ENCODE assay signal across 2 cellular contexts in the genomic region with DNA sequence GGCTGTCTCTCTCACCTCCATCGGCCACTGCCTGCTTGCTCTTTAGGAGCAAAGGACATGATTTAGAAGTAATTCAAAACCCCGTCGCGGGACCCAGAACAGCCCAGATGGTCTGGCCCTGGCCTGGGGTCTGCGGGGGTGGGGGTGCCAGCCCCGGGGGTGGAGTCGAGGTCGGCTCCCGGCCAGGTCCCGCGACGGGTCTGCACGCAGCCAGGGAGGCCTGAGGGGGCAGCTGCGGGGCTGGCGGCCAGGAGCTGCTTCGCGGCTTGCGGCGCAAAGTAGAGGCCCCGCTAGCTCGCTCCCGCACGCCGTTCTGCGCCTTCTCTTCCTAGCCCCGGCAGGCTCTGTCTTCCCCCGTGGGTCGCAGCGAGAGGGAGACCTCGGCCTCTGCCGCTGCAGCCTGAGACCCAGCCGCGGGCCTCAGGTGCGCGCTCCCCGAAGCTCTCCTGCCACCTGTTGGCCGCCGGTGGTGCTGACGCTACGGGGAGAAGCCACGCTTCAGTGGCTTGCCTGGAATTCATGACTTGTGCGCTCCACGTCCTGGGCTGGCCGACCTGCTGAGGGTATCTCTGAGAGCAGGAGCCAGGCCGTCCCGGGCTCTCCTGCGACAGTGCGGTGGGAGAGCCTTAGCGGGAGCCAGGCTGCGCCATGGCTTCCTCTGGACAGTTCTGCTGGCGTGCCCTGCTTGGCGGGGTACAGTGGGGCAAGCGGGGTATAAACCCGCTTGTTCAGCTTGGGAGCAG.
TF ChIP-seq lines count a peak whose summit lies in the region.

No MANE protein-coding gene starts in this region.

TF ChIP-seq in HEK293, 187 proteins besides CTCF, POLR2A, EP300 and RAD21 (continued from another document and continues in another):
- TF ChIP-seq, protein P1, sequence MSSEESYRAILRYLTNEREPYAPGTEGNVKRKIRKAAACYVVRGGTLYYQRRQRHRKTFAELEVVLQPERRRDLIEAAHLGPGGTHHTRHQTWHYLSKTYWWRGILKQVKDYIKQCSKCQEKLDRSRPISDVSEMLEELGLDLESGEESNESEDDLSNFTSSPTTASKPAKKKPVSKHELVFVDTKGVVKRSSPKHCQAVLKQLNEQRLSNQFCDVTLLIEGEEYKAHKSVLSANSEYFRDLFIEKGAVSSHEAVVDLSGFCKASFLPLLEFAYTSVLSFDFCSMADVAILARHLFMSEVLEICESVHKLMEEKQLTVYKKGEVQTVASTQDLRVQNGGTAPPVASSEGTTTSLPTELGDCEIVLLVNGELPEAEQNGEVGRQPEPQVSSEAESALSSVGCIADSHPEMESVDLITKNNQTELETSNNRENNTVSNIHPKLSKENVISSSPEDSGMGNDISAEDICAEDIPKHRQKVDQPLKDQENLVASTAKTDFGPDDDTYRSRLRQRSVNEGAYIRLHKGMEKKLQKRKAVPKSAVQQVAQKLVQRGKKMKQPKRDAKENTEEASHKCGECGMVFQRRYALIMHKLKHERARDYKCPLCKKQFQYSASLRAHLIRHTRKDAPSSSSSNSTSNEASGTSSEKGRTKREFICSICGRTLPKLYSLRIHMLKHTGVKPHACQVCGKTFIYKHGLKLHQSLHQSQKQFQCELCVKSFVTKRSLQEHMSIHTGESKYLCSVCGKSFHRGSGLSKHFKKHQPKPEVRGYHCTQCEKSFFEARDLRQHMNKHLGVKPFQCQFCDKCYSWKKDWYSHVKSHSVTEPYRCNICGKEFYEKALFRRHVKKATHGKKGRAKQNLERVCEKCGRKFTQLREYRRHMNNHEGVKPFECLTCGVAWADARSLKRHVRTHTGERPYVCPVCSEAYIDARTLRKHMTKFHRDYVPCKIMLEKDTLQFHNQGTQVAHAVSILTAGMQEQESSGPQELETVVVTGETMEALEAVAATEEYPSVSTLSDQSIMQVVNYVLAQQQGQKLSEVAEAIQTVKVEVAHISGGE (tag by site-specific recombination; conservative IDR thresholded peaks at IDR 0.05; ENCODE audit: low read depth) = no peak
- TF ChIP-seq ZNF623 (tag by site-specific recombination; IDR thresholded peaks at IDR 0.05) (no peak), ZNF677 (tag by site-specific recombination; IDR thresholded peaks at IDR 0.05) (no peak), ZNF23 (tag by site-specific recombination; IDR thresholded peaks at IDR 0.05; ENCODE audit: borderline replicate concordance) (no peak), TCF7L2 (IDR thresholded peaks at IDR 0.05; ENCODE audit: borderline replicate concordance, low read depth, low read length) (no peak), ZNF548 (tag by site-specific recombination; IDR thresholded peaks at IDR 0.05) (no peak), ZNF211 (tag by site-specific recombination; IDR thresholded peaks at IDR 0.05; ENCODE audit: low read depth) (no peak), ZNF416 (tag by site-specific recombination; IDR thresholded peaks at IDR 0.05) (no peak), ZNF473 (tag by site-specific recombination; IDR thresholded peaks at IDR 0.05) (no peak), BCL11B (tag by site-specific recombination; IDR thresholded peaks at IDR 0.05; ENCODE audit: low read depth) (peak; percentile 72; the same call in 1 of the 2 replicates), ZNF155 (tag by site-specific recombination; IDR thresholded peaks at IDR 0.05) (no peak), ZNF654 (tag by site-specific recombination; IDR thresholded peaks at IDR 0.05; ENCODE audit: low read depth) (peak; percentile 84)
- TF ChIP-seq, protein P2, sequence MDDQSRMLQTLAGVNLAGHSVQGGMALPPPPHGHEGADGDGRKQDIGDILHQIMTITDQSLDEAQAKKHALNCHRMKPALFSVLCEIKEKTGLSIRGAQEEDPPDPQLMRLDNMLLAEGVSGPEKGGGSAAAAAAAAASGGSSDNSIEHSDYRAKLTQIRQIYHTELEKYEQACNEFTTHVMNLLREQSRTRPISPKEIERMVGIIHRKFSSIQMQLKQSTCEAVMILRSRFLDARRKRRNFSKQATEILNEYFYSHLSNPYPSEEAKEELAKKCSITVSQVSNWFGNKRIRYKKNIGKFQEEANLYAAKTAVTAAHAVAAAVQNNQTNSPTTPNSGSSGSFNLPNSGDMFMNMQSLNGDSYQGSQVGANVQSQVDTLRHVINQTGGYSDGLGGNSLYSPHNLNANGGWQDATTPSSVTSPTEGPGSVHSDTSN (CRISPR knock-in tag; IDR thresholded peaks at IDR 0.05) = 0 out of 2 replicates have a peak, but pooled peaks have one; percentile 77
- TF ChIP-seq, protein P3, sequence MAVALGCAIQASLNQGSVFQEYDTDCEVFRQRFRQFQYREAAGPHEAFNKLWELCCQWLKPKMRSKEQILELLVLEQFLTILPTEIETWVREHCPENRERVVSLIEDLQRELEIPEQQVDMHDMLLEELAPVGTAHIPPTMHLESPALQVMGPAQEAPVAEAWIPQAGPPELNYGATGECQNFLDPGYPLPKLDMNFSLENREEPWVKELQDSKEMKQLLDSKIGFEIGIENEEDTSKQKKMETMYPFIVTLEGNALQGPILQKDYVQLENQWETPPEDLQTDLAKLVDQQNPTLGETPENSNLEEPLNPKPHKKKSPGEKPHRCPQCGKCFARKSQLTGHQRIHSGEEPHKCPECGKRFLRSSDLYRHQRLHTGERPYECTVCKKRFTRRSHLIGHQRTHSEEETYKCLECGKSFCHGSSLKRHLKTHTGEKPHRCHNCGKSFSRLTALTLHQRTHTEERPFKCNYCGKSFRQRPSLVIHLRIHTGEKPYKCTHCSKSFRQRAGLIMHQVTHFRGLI (tag by site-specific recombination; IDR thresholded peaks at IDR 0.05) = no peak
- TF ChIP-seq, protein P4, sequence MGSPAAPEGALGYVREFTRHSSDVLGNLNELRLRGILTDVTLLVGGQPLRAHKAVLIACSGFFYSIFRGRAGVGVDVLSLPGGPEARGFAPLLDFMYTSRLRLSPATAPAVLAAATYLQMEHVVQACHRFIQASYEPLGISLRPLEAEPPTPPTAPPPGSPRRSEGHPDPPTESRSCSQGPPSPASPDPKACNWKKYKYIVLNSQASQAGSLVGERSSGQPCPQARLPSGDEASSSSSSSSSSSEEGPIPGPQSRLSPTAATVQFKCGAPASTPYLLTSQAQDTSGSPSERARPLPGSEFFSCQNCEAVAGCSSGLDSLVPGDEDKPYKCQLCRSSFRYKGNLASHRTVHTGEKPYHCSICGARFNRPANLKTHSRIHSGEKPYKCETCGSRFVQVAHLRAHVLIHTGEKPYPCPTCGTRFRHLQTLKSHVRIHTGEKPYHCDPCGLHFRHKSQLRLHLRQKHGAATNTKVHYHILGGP (tag by site-specific recombination; IDR thresholded peaks at IDR 0.05) = no peak
- TF ChIP-seq, protein P5, sequence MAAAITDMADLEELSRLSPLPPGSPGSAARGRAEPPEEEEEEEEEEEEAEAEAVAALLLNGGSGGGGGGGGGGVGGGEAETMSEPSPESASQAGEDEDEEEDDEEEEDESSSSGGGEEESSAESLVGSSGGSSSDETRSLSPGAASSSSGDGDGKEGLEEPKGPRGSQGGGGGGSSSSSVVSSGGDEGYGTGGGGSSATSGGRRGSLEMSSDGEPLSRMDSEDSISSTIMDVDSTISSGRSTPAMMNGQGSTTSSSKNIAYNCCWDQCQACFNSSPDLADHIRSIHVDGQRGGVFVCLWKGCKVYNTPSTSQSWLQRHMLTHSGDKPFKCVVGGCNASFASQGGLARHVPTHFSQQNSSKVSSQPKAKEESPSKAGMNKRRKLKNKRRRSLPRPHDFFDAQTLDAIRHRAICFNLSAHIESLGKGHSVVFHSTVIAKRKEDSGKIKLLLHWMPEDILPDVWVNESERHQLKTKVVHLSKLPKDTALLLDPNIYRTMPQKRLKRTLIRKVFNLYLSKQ (tag by site-specific recombination; IDR thresholded peaks at IDR 0.05; ENCODE audit: borderline replicate concordance) = no peak

TF ChIP-seq in K562, 482 proteins besides CTCF, POLR2A, EP300 and RAD21 (continued from another document and continues in another):
- TF ChIP-seq, protein P6, sequence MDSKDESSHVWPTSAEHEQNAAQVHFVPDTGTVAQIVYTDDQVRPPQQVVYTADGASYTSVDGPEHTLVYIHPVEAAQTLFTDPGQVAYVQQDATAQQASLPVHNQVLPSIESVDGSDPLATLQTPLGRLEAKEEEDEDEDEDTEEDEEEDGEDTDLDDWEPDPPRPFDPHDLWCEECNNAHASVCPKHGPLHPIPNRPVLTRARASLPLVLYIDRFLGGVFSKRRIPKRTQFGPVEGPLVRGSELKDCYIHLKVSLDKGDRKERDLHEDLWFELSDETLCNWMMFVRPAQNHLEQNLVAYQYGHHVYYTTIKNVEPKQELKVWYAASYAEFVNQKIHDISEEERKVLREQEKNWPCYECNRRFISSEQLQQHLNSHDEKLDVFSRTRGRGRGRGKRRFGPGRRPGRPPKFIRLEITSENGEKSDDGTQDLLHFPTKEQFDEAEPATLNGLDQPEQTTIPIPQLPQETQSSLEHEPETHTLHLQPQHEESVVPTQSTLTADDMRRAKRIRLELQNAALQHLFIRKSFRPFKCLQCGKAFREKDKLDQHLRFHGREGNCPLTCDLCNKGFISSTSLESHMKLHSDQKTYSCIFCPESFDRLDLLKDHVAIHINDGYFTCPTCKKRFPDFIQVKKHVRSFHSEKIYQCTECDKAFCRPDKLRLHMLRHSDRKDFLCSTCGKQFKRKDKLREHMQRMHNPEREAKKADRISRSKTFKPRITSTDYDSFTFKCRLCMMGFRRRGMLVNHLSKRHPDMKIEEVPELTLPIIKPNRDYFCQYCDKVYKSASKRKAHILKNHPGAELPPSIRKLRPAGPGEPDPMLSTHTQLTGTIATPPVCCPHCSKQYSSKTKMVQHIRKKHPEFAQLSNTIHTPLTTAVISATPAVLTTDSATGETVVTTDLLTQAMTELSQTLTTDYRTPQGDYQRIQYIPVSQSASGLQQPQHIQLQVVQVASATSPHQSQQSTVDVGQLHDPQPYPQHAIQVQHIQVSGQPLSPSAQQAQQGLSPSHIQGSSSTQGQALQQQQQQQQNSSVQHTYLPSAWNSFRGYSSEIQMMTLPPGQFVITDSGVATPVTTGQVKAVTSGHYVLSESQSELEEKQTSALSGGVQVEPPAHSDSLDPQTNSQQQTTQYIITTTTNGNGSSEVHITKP (IDR thresholded peaks at IDR 0.05; ENCODE audit: partially characterized antibody) = peak; percentile 20
- TF ChIP-seq JUNB (CRISPR knock-in tag; conservative IDR thresholded peaks at IDR 0.05) (no peak), ZNF134 (CRISPR knock-in tag; conservative IDR thresholded peaks at IDR 0.05) (no peak), PHF8 (IDR thresholded peaks at IDR 0.05; ENCODE audit: borderline replicate concordance, low read length) (peak; percentile 45; the same call in 1 of the 2 replicates), ARID1B (IDR thresholded peaks at IDR 0.05) (peak; percentile 18; the same call in 1 of the 2 replicates), SP1 (CRISPR knock-in tag; IDR thresholded peaks at IDR 0.05) (0 out of 2 replicates have a peak, but pooled peaks have one; percentile 21), HMGN3 (IDR thresholded peaks at IDR 0.05; ENCODE audit: borderline replicate concordance, extremely low read depth, insufficient read length, low read depth, low read length) (peak; percentile 61), JUND (IDR thresholded peaks at IDR 0.05; ENCODE audit: borderline replicate concordance, low read depth, low read length) (no peak), JUND (tag; IDR thresholded peaks at IDR 0.05; ENCODE audit: borderline replicate concordance, low read depth, low read length) (no peak), FOSL1 (tag; conservative IDR thresholded peaks at IDR 0.05) (0 out of 2 replicates have a peak, but pooled peaks have one; percentile 5), ASH1L (IDR thresholded peaks at IDR 0.05; ENCODE audit: borderline replicate concordance, low read depth, partially characterized antibody) (no peak), POLR2G (IDR thresholded peaks at IDR 0.05; ENCODE audit: low read depth, low read length) (peak; percentile 82)
- TF ChIP-seq, protein P7, sequence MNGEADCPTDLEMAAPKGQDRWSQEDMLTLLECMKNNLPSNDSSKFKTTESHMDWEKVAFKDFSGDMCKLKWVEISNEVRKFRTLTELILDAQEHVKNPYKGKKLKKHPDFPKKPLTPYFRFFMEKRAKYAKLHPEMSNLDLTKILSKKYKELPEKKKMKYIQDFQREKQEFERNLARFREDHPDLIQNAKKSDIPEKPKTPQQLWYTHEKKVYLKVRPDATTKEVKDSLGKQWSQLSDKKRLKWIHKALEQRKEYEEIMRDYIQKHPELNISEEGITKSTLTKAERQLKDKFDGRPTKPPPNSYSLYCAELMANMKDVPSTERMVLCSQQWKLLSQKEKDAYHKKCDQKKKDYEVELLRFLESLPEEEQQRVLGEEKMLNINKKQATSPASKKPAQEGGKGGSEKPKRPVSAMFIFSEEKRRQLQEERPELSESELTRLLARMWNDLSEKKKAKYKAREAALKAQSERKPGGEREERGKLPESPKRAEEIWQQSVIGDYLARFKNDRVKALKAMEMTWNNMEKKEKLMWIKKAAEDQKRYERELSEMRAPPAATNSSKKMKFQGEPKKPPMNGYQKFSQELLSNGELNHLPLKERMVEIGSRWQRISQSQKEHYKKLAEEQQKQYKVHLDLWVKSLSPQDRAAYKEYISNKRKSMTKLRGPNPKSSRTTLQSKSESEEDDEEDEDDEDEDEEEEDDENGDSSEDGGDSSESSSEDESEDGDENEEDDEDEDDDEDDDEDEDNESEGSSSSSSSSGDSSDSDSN (IDR thresholded peaks at IDR 0.05; ENCODE audit: borderline replicate concordance in 1 of 2, low read depth in 2 of 2, low read length in 2 of 2) = peak; percentile 63 to 88; a peak in 3 of 4 replicates
- TF ChIP-seq, protein P8, sequence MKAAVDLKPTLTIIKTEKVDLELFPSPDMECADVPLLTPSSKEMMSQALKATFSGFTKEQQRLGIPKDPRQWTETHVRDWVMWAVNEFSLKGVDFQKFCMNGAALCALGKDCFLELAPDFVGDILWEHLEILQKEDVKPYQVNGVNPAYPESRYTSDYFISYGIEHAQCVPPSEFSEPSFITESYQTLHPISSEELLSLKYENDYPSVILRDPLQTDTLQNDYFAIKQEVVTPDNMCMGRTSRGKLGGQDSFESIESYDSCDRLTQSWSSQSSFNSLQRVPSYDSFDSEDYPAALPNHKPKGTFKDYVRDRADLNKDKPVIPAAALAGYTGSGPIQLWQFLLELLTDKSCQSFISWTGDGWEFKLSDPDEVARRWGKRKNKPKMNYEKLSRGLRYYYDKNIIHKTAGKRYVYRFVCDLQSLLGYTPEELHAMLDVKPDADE (conservative IDR thresholded peaks at IDR 0.05; ENCODE audit: control insufficient read depth, low read depth, low read length) = 0 out of 2 replicates have a peak, but pooled peaks have one; percentile 35
- TF ChIP-seq, protein P9, sequence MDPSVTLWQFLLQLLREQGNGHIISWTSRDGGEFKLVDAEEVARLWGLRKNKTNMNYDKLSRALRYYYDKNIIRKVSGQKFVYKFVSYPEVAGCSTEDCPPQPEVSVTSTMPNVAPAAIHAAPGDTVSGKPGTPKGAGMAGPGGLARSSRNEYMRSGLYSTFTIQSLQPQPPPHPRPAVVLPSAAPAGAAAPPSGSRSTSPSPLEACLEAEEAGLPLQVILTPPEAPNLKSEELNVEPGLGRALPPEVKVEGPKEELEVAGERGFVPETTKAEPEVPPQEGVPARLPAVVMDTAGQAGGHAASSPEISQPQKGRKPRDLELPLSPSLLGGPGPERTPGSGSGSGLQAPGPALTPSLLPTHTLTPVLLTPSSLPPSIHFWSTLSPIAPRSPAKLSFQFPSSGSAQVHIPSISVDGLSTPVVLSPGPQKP (CRISPR knock-in tag; IDR thresholded peaks at IDR 0.05) = no peak
